Comparison of ENCODE assay signal across 16 cellular contexts in the genomic region with DNA sequence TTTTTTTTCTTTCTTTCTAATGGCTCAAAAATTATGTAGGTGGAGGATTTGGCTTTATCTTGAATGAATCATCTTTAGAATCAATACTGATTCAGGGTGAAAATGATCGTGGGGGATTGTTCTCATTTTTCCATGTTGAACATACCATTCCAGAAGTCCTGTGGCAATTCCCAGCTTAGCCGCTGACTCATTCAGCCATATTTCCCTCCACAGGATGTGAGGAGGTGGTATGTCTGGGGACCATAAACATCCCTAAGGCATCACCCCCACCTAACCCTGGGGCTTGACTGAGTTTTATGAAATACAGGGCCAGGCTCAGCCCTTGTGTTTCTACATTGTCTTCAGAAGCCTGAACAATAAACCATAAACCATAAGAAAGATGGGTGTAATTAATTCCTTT.
DNase-seq lines count a peak whose midpoint lies in the region; ATAC-seq, FAIRE-seq and TF ChIP-seq lines count a peak whose summit lies in the region.
"Had no signal": no experiment of that assay in that cellular context is flagged by ENCODE, and none has a peak within 500 bp of the region (broad histone marks: within the 10 kb centered on the region; RNA-seq: fewer than 3 reads in every experiment).

No MANE protein-coding gene starts in this region.

- no peaks in the 10 kb centered on the region for H3K27me3 Mint-ChIP-seq in astrocyte (ENCODE audit: low read depth, unreplicated experiment)

- peaks cover 12% of the 10 kb centered on the region for H3K9me3 ChIP-seq in HepG2 (ENCODE audit: low read length)
- H3K9me3 ChIP-seq in right lobe of liver, result no peaks in the 10 kb centered on the region
- H3K9me3 ChIP-seq in astrocyte (ENCODE audit: insufficient read depth, low read depth, low read length), result peaks cover 2% of the 10 kb centered on the region
- H3K9me3 ChIP-seq in hepatocyte (ENCODE audit: low read depth), result no peaks in the 10 kb centered on the region

- no peak for FAIRE-seq in HepG2 (lab: Jason Lieb, UNC)
- FAIRE-seq in astrocyte (lab: Jason Lieb, UNC), result peak; percentile 94
- FAIRE-seq: A204.1 had no signal

- no peak overlapping the region for H3K4me3 Mint-ChIP-seq in astrocyte (ENCODE audit: unreplicated experiment)
- H3K4me3 Mint-ChIP-seq: activated naive CD4-positive, alpha-beta T cell treated with anti-CD3 and anti-CD28 coated beads, Interleukin-2, amount 50 U/mL, for 24 hours had no signal

- TF ChIP-seq RAD21 in HepG2 (CRISPR knock-in tag; IDR thresholded peaks at IDR 0.05), result no peak

- TF ChIP-seq CTCF in HepG2 (CRISPR knock-in tag; IDR thresholded peaks at IDR 0.05), result no peak
- no peak for TF ChIP-seq CTCF in right lobe of liver (IDR thresholded peaks at IDR 0.05)
- TF ChIP-seq CTCF in astrocyte (IDR thresholded peaks at IDR 0.05; ENCODE audit: insufficient read depth, low read depth, low read length), result no peak
- TF ChIP-seq CTCF in hepatocyte (IDR thresholded peaks at IDR 0.05; ENCODE audit: poor library complexity), result no peak

- H3K36me3 Mint-ChIP-seq in astrocyte (ENCODE audit: low read depth, unreplicated experiment), result no peaks in the 10 kb centered on the region
- H3K36me3 Mint-ChIP-seq: activated naive CD4-positive, alpha-beta T cell treated with anti-CD3 and anti-CD28 coated beads, Interleukin-2, amount 50 U/mL, for 24 hours had no signal

- H3K36me3 ChIP-seq in HepG2 (replicated peaks in 1 of 2; ENCODE audit: control insufficient read depth in 1 of 2, insufficient read depth in 2 of 2, low read length in 2 of 2), result no peaks in the 10 kb centered on the region
- no peaks in the 10 kb centered on the region for H3K36me3 ChIP-seq in right lobe of liver
- no peaks in the 10 kb centered on the region for H3K36me3 ChIP-seq in astrocyte (ENCODE audit: insufficient read depth, low read length)
- H3K36me3 ChIP-seq in hepatocyte (replicated peaks; ENCODE audit: insufficient read depth, low read depth), result no peaks in the 10 kb centered on the region
- H3K36me3 ChIP-seq: tibial nerve had no signal

- no peak overlapping the region for H2AFZ ChIP-seq in HepG2 (ENCODE audit: low read length)
- no peak overlapping the region for H2AFZ ChIP-seq in astrocyte (ENCODE audit: low read depth, low read length)
- H2AFZ ChIP-seq in hepatocyte, result no peak overlapping the region

- H4K20me1 ChIP-seq in HepG2 (ENCODE audit: insufficient read depth, low read length), result no peaks in the 10 kb centered on the region
- H4K20me1 ChIP-seq in astrocyte (ENCODE audit: insufficient read depth, low read length), result no peaks in the 10 kb centered on the region
- no peaks in the 10 kb centered on the region for H4K20me1 ChIP-seq in hepatocyte (ENCODE audit: insufficient read depth, poor library complexity, severe bottlenecking)

- H3K4me2 ChIP-seq in HepG2 (ENCODE audit: low read depth, low read length) (no peak overlapping the region), astrocyte (ENCODE audit: low read length) (peak overlapping the region; percentile 34), hepatocyte (no peak overlapping the region)

- 76% methylated on average over 2 of the region's 2 CpGs for WGBS in HepG2 (ENCODE audit: low lambda C conversion rate)
- 73% methylated on average over 2 of the region's 2 CpGs for WGBS in right lobe of liver (ENCODE audit: insufficient coverage, low coverage, low lambda C conversion rate, missing lambda C conversion rate)
- WGBS in hepatocyte (ENCODE audit: low lambda C conversion rate, missing lambda C conversion rate), result 74% methylated on average over 2 of the region's 2 CpGs

- no peak overlapping the region for H3K27ac ChIP-seq in HepG2 (ENCODE audit: extremely low read length, insufficient read depth, low read length)
- H3K27ac ChIP-seq in right lobe of liver, result no peak overlapping the region
- peak overlapping the region; percentile 99 for H3K27ac ChIP-seq in astrocyte (ENCODE audit: low read depth, low read length)
- peak overlapping the region; percentile 47 for H3K27ac ChIP-seq in hepatocyte
- H3K27ac ChIP-seq: tibial nerve had no signal

- intact Hi-C loops in HepG2 (cut with micrococcal nuclease; ENCODE audit: unreplicated experiment) (no loop called here), right lobe of liver (cut with DNase I) (no loop called here)

- ATAC-seq in HepG2 (no peak), right lobe of liver (no peak), GM18505 (IDR thresholded peaks at IDR 0.05; ENCODE audit: unreplicated experiment) (no peak)

- TF ChIP-seq EP300 in HepG2 (IDR thresholded peaks at IDR 0.05; ENCODE audit: low read depth in 2 of 2, low read length in 2 of 2), result no peak
- no peak for TF ChIP-seq EP300 in HepG2 (CRISPR knock-in tag; IDR thresholded peaks at IDR 0.05; ENCODE audit: borderline replicate concordance)

- H3K4me1 ChIP-seq in HepG2 (ENCODE audit: insufficient read depth, low read length), result peaks cover 35% of the 10 kb centered on the region
- no peaks in the 10 kb centered on the region for H3K4me1 ChIP-seq in right lobe of liver
- peaks cover 48% of the 10 kb centered on the region for H3K4me1 ChIP-seq in astrocyte (ENCODE audit: insufficient read depth, low read length)
- peaks cover 5% of the 10 kb centered on the region for H3K4me1 ChIP-seq in hepatocyte (ENCODE audit: insufficient read depth)
- H3K4me1 ChIP-seq: tibial nerve had no signal

- DNase-seq in HepG2 (ENCODE audit: low spot score) (peak; percentile 64), right lobe of liver (no peak), astrocyte (ENCODE audit: low read depth) (peak; percentile 100), hepatocyte (ENCODE audit: low spot score) (peak; percentile 10), NCI-H2107 treated with DMSO at 0.1 percent for 48 hours (lab: John Stamatoyannopoulos, UW; ENCODE audit: unreplicated experiment) (no peak), germinal center (ENCODE audit: low spot score) (no peak), activated T-cell treated with anti-CD3 and anti-CD28 coated beads for 4 hours (no peak)
- DNase-seq: activated CD4-positive, alpha-beta T cell treated with anti-CD3 and anti-CD28 coated beads, Interleukin-2, amount 50 U/mL, for 4 hours; left colon; MM.1S; NCI-H524; occipital lobe had no signal

- peaks cover 5% of the 10 kb centered on the region for H3K9me3 Mint-ChIP-seq in astrocyte (ENCODE audit: unreplicated experiment)

- no peaks in the 10 kb centered on the region for H3K9me2 ChIP-seq in hepatocyte (replicated peaks; ENCODE audit: insufficient read depth)

- H3K79me2 ChIP-seq in HepG2 (ENCODE audit: insufficient read depth, low read length), result no peaks in the 10 kb centered on the region
- H3K79me2 ChIP-seq in astrocyte (ENCODE audit: insufficient read depth, low read length), result no peaks in the 10 kb centered on the region
- no peaks in the 10 kb centered on the region for H3K79me2 ChIP-seq in hepatocyte

- no peak overlapping the region for H3K4me3 ChIP-seq in HepG2 (replicated peaks in 1 of 3; ENCODE audit: insufficient read depth in 1 of 3, low read depth in 2 of 3, low read length in 3 of 3)
- no peak overlapping the region for H3K4me3 ChIP-seq in right lobe of liver
- H3K4me3 ChIP-seq in astrocyte (ENCODE audit: insufficient read depth, low read depth, low read length), result no peak overlapping the region
- no peak overlapping the region for H3K4me3 ChIP-seq in hepatocyte
- H3K4me3 ChIP-seq: tibial nerve had no signal

- TF ChIP-seq POLR2A in HepG2 (IDR thresholded peaks at IDR 0.05; ENCODE audit: insufficient read depth in 1 of 2, low read depth in 2 of 2, low read length in 2 of 2), result no peak
- TF ChIP-seq POLR2A in right lobe of liver (IDR thresholded peaks at IDR 0.05), result no peak
- TF ChIP-seq POLR2A in GM18505 (IDR thresholded peaks at IDR 0.05; ENCODE audit: borderline replicate concordance, extremely low read depth, insufficient read depth, insufficient read length), result no peak

- CTCF ChIA-PET in HepG2 (lab: Yijun Ruan, JAX; ENCODE audit: low intra/inter-chr PET ratio, low total read pairs), result no interaction called here

- H3K27ac Mint-ChIP-seq in astrocyte (ENCODE audit: unreplicated experiment), result peak overlapping the region; percentile 96

- BruUV-seq in HepG2 (replicated peaks; lab: Mats Ljungman, UMichigan), result no TSS peak

- POLR2A ChIA-PET in HepG2 (lab: Yijun Ruan, JAX), result interaction anchor here (1.0 to 1.1 kb wide), 2 partner anchors 92 to 100 kb away, joined by 3 read pairs; no protein-coding TSS in a partner anchor

- peaks cover 50% of the 10 kb centered on the region for H3K4me1 Mint-ChIP-seq in astrocyte (ENCODE audit: low read depth, unreplicated experiment)
- H3K4me1 Mint-ChIP-seq: activated naive CD4-positive, alpha-beta T cell treated with anti-CD3 and anti-CD28 coated beads, Interleukin-2, amount 50 U/mL, for 24 hours had no signal

- in situ Hi-C loops in HepG2 (cut with HindIII; ENCODE audit: extremely low pct_ligation_motif_present, low pct_unique_long_range_greater_than_20kb), result no loop called here

- H3K9ac ChIP-seq in HepG2 (ENCODE audit: insufficient read depth, low read depth, low read length) (no peak overlapping the region), astrocyte (ENCODE audit: low read length) (peak overlapping the region; percentile 83)

- H3K27me3 ChIP-seq in HepG2 (ENCODE audit: control insufficient read depth in 1 of 2, insufficient read depth in 2 of 2, low read length in 2 of 2), result no peaks in the 10 kb centered on the region
- H3K27me3 ChIP-seq in right lobe of liver, result no peaks in the 10 kb centered on the region
- no peaks in the 10 kb centered on the region for H3K27me3 ChIP-seq in astrocyte (ENCODE audit: insufficient read depth, low read length)
- H3K27me3 ChIP-seq in hepatocyte, result no peaks in the 10 kb centered on the region
- H3K27me3 ChIP-seq: tibial nerve had no signal

TF ChIP-seq in HepG2, 621 proteins besides CTCF, POLR2A, EP300 and RAD21:
- TF ChIP-seq FOSL2 (CRISPR knock-in tag; IDR thresholded peaks at IDR 0.05) (peak; percentile 68), PHF8 (CRISPR knock-in tag; IDR thresholded peaks at IDR 0.05) (no peak)

Comparison
In these comparisons a context has a peak if more than half of its experiments do, and no peak if none do; other contexts are left out.
1. DNase-seq: peak in HepG2 (single experiment), astrocyte (single experiment) and hepatocyte (single experiment); none in right lobe of liver (0 of 3), NCI-H2107 treated with DMSO at 0.1 percent for 48 hours (single experiment), germinal center (single experiment) and activated T-cell treated with anti-CD3 and anti-CD28 coated beads for 4 hours (single experiment).
2. H3K27ac ChIP-seq: peak in astrocyte (single experiment) and hepatocyte (single experiment); none in HepG2 (single experiment) and right lobe of liver (0 of 3).